In the genomic region with DNA sequence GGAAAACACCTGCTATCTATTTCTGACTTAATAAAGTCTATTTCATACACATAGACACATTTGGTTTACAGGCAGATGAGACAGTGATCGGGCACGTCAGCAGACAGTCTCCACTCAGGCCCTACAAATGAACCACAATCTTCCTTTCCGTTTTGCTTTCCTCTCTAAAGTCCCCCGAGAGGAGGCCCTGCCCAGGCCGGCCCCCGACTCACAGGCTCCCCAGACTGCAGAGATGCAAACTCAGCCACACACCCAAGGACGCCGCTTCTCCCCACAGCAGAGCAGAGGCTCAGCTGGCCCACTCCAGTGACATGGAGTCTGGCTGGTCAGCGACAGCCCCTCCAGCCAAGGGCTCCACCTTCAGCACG, we compare ENCODE assay signal across 13 cellular contexts. TPM values are rescaled to one million over a fixed set of nuclear protein-coding genes. Genes with fewer than 3 reads are reported as not detected.
A peak's percentile ranks its signal among the peaks of the same experiment; 100 is the strongest.
DNase-seq lines count a peak whose midpoint lies in the region; ATAC-seq and TF ChIP-seq lines count a peak whose summit lies in the region.
"Had no signal": no experiment of that assay in that cellular context is flagged by ENCODE, and none has a peak within 500 bp of the region (broad histone marks: within the 10 kb centered on the region; RNA-seq: fewer than 3 reads in every experiment).

No MANE protein-coding gene starts in this region.

- no peaks in the 10 kb centered on the region for H3K36me3 ChIP-seq in vagina

- H3K4me1 ChIP-seq in vagina, result no peaks in the 10 kb centered on the region
- H3K4me1 ChIP-seq: foreskin keratinocyte had no signal

- ATAC-seq in GM18861 (IDR thresholded peaks at IDR 0.05; ENCODE audit: unreplicated experiment) (peak; percentile 41), GM21786 (IDR thresholded peaks at IDR 0.05; ENCODE audit: unreplicated experiment) (peak; percentile 41), left ventricle myocardium superior (no peak), GM19452 (IDR thresholded peaks at IDR 0.05; ENCODE audit: unreplicated experiment) (no peak)
- peak; percentile 40 for ATAC-seq in activated CD8-positive, alpha-beta T cell treated with anti-CD3 and anti-CD28 coated beads for 36 hours
- ATAC-seq: foreskin keratinocyte, Panc1 had no signal

- no peaks in the 10 kb centered on the region for H3K9me3 ChIP-seq in vagina

- no peaks in the 10 kb centered on the region for H3K27me3 ChIP-seq in vagina
- H3K27me3 ChIP-seq: foreskin keratinocyte had no signal

- TF ChIP-seq POLR2A in vagina (IDR thresholded peaks at IDR 0.05), result no peak

- H3K9me3 Mint-ChIP-seq in activated CD8-positive, alpha-beta T cell treated with anti-CD3 and anti-CD28 coated beads for 36 hours, result no peaks in the 10 kb centered on the region
- no peaks in the 10 kb centered on the region for H3K9me3 Mint-ChIP-seq in neural crest cell

- H3K36me3 Mint-ChIP-seq in activated CD8-positive, alpha-beta T cell treated with anti-CD3 and anti-CD28 coated beads for 36 hours (ENCODE audit: low read depth), result peaks cover 40% of the 10 kb centered on the region
- peaks cover 3% of the 10 kb centered on the region for H3K36me3 Mint-ChIP-seq in neural crest cell (ENCODE audit: low read depth)

- H3K27ac Mint-ChIP-seq in activated CD8-positive, alpha-beta T cell treated with anti-CD3 and anti-CD28 coated beads for 36 hours, result peak overlapping the region; percentile 93
- peak overlapping the region; percentile 50 for H3K27ac Mint-ChIP-seq in neural crest cell (ENCODE audit: unreplicated experiment)

- no peak overlapping the region for H3K4me3 ChIP-seq in vagina
- H3K4me3 ChIP-seq: GM23248 had no signal

- H3K4me3 Mint-ChIP-seq in activated CD8-positive, alpha-beta T cell treated with anti-CD3 and anti-CD28 coated beads for 36 hours, result peak overlapping the region; percentile 81
- peak overlapping the region; percentile 56 for H3K4me3 Mint-ChIP-seq in neural crest cell

- peak; percentile 52 for DNase-seq in activated CD8-positive, alpha-beta T cell treated with anti-CD3 and anti-CD28 coated beads for 36 hours
- DNase-seq in neural crest cell (ENCODE audit: low read depth, low spot score) (no peak), AG20443 (ENCODE audit: low spot score) (no peak), left ventricle myocardium superior (no peak), vagina (ENCODE audit: extremely low spot score in 2 of 2) (no peak)
- DNase-seq: activated CD4-positive, alpha-beta T cell treated with anti-CD3 and anti-CD28 coated beads for 4 hours; cerebellar nuclear complex; foreskin keratinocyte; GM23248 had no signal

- POLR2A ChIA-PET in activated CD8-positive, alpha-beta T cell treated with anti-CD3 and anti-CD28 coated beads for 36 hours (lab: Charles Lee), result interaction anchor here (2.9 to 4.7 kb wide), 3 partner anchors 10 to 38 kb away, joined by 11 to 38 read pairs (median 24); partner anchors contain the start of genes MTERF4, PASK and PPP1R7

- CTCF ChIA-PET in activated CD8-positive, alpha-beta T cell treated with anti-CD3 and anti-CD28 coated beads for 36 hours (lab: Charles Lee), result no interaction called here

- H3K27ac ChIP-seq in vagina, result no peak overlapping the region
- H3K27ac ChIP-seq: foreskin keratinocyte, GM23248 had no signal

- intact Hi-C loops in activated CD8-positive, alpha-beta T cell treated with anti-CD3 and anti-CD28 coated beads for 36 hours (cut with micrococcal nuclease), result no loop called here
- intact Hi-C loops in left ventricle myocardium superior (cut with micrococcal nuclease), result no loop called here
- intact Hi-C loops in vagina (cut with DNase I), result no loop called here

- TF ChIP-seq CTCF in activated CD8-positive, alpha-beta T cell treated with anti-CD3 and anti-CD28 coated beads for 36 hours (IDR thresholded peaks at IDR 0.05), result no peak
- TF ChIP-seq CTCF in neural crest cell (conservative IDR thresholded peaks at IDR 0.05), result no peak
- no peak for TF ChIP-seq CTCF in vagina (IDR thresholded peaks at IDR 0.05)

- peaks cover 47% of the 10 kb centered on the region for H3K4me1 Mint-ChIP-seq in activated CD8-positive, alpha-beta T cell treated with anti-CD3 and anti-CD28 coated beads for 36 hours (ENCODE audit: low read depth)
- no peaks in the 10 kb centered on the region for H3K4me1 Mint-ChIP-seq in neural crest cell

- no peaks in the 10 kb centered on the region for H3K27me3 Mint-ChIP-seq in activated CD8-positive, alpha-beta T cell treated with anti-CD3 and anti-CD28 coated beads for 36 hours
- H3K27me3 Mint-ChIP-seq in neural crest cell (ENCODE audit: low read depth), result no peaks in the 10 kb centered on the region

RNA-seq across cellular contexts. Expression of gene MTERF4, which starts 9.3 kb away (rescaled TPM):
- 10 to 100 TPM; 33.2 to 36.6 TPM for total RNA-seq in activated CD8-positive, alpha-beta T cell treated with anti-CD3 and anti-CD28 coated beads for 36 hours
- total RNA-seq in neural crest cell (43.7 and 46.2 TPM in 2 replicates), left ventricle myocardium superior (25.8 TPM), vagina (30.2 TPM)

RNA-seq across cellular contexts. Expression of gene PASK, which starts 37.8 kb away (rescaled TPM):
- 10 to 100 TPM; 71.3 to 74.8 TPM for total RNA-seq in activated CD8-positive, alpha-beta T cell treated with anti-CD3 and anti-CD28 coated beads for 36 hours
- 64.2 and 71.3 TPM in 2 replicates for total RNA-seq in neural crest cell
- total RNA-seq in left ventricle myocardium superior, result 3.4 TPM
- total RNA-seq in vagina, result 6.4 TPM

RNA-seq across cellular contexts. Expression of gene PPP1R7, which starts 38.8 kb away (rescaled TPM):
- total RNA-seq in activated CD8-positive, alpha-beta T cell treated with anti-CD3 and anti-CD28 coated beads for 36 hours, result 10 to 100 TPM; 82.9 to 88.7 TPM
- 53.2 and 59.0 TPM in 2 replicates for total RNA-seq in neural crest cell
- total RNA-seq in left ventricle myocardium superior, result 70.3 TPM
- 51.1 TPM for total RNA-seq in vagina

Comparison
In these comparisons a context has a peak if more than half of its experiments do, and no peak if none do; other contexts are left out.
1. ATAC-seq: peak in GM18861 (single experiment), GM21786 (single experiment) and activated CD8-positive, alpha-beta T cell treated with anti-CD3 and anti-CD28 coated beads for 36 hours (single experiment); none in left ventricle myocardium superior (single experiment) and GM19452 (single experiment).